8 cellular contexts compared by ENCODE assay signal in genomic region chr2:73285162-73285739, GRCh38. TPM values are rescaled to one million over a fixed set of nuclear protein-coding genes. Genes with fewer than 3 reads are reported as not detected.
A peak's percentile ranks its signal among the peaks of the same experiment; 100 is the strongest.
DNase-seq lines count a peak whose midpoint lies in the region; ATAC-seq and TF ChIP-seq lines count a peak whose summit lies in the region.

No MANE protein-coding gene starts in this region.

- H2AFZ ChIP-seq in parathyroid adenoma, result peak overlapping the region; percentile 93

- H3K27ac ChIP-seq in BLaER1 treated with 17β-estradiol and CSF1 and Interleukin-3, amounts not matched to agents 10 nM and 100 nM, result peak overlapping the region; percentile 70 to 99 (median 96)
- H3K27ac ChIP-seq in Peyer's patch (peak overlapping the region in 2 of 4 donors; percentile 52 to 86), parathyroid adenoma (no peak overlapping the region)

- peak; percentile 71 for ATAC-seq in GM18909 (IDR thresholded peaks at IDR 0.05; ENCODE audit: poor library complexity, unreplicated experiment)
- peak; percentile 50 for ATAC-seq in HG03064 (IDR thresholded peaks at IDR 0.05; ENCODE audit: low read depth, unreplicated experiment)

- peaks cover 35 to 59% (median 46%) of the 10 kb centered on the region in 10 experiments for H3K4me1 ChIP-seq in BLaER1 treated with 17β-estradiol and CSF1 and Interleukin-3, amounts not matched to agents 10 nM and 100 nM
- H3K4me1 ChIP-seq in Peyer's patch, result peaks cover 0 to 15% (median 3%) of the 10 kb centered on the region in 4 donors
- H3K4me1 ChIP-seq in parathyroid adenoma, result peaks cover 12% of the 10 kb centered on the region

- no peak for TF ChIP-seq POLR2A in Peyer's patch (IDR thresholded peaks at IDR 0.05)

- H3K4me3 ChIP-seq in BLaER1 treated with 17β-estradiol and CSF1 and Interleukin-3, amounts not matched to agents 10 nM and 100 nM, result peak overlapping the region; percentile 84 to 93 (median 89)
- peak overlapping the region; percentile 44 to 78 (median 59) for H3K4me3 ChIP-seq in Peyer's patch
- no peak overlapping the region for H3K4me3 ChIP-seq in parathyroid adenoma (ENCODE audit: low read depth, low read length)

- no peaks in the 10 kb centered on the region for H3K9me3 ChIP-seq in BLaER1 treated with 17β-estradiol and CSF1 and Interleukin-3, amounts not matched to agents 10 nM and 100 nM (replicated peaks in 1 of 11)
- H3K9me3 ChIP-seq in Peyer's patch (no peaks in the 10 kb centered on the region), parathyroid adenoma (ENCODE audit: control insufficient read depth, low read length) (no peaks in the 10 kb centered on the region)

- DNase-seq in Peyer's patch (peak in 2 of 3 donors; percentile 68 to 73), endothelial cell (ENCODE audit: low spot score) (no peak), activated gamma-delta T cell (lab: John Stamatoyannopoulos, UW) (no peak), NCI-H187 (lab: John Stamatoyannopoulos, UW) (no peak)

- H3K27ac Mint-ChIP-seq in endothelial cell (ENCODE audit: unreplicated experiment), result no peak overlapping the region

- H3K4me1 Mint-ChIP-seq in endothelial cell (ENCODE audit: unreplicated experiment), result no peaks in the 10 kb centered on the region

- peaks cover 15% of the 10 kb centered on the region for H3K27me3 Mint-ChIP-seq in endothelial cell (ENCODE audit: unreplicated experiment)

- peak overlapping the region; percentile 88 to 98 (median 94) for H3K9ac ChIP-seq in BLaER1 treated with 17β-estradiol and CSF1 and Interleukin-3, amounts not matched to agents 10 nM and 100 nM
- H3K9ac ChIP-seq in parathyroid adenoma, result no peak overlapping the region

- H3K4me2 ChIP-seq in BLaER1 treated with 17β-estradiol and CSF1 and Interleukin-3, amounts not matched to agents 10 nM and 100 nM, result peak overlapping the region; percentile 81 to 99 (median 91)
- H3K4me2 ChIP-seq in parathyroid adenoma (ENCODE audit: low read length), result peak overlapping the region; percentile 73

- H3K79me2 ChIP-seq in parathyroid adenoma, result no peaks in the 10 kb centered on the region

- TF ChIP-seq CTCF in Peyer's patch (IDR thresholded peaks at IDR 0.05) (no peak), endothelial cell (IDR thresholded peaks at IDR 0.05; ENCODE audit: unreplicated experiment) (no peak), parathyroid adenoma (IDR thresholded peaks at IDR 0.05) (no peak)

- peak overlapping the region; percentile 64 for H3K4me3 Mint-ChIP-seq in endothelial cell (ENCODE audit: unreplicated experiment)

- no peaks in the 10 kb centered on the region for H3K27me3 ChIP-seq in BLaER1 treated with 17β-estradiol and CSF1 and Interleukin-3, amounts not matched to agents 10 nM and 100 nM
- H3K27me3 ChIP-seq in Peyer's patch, result no peaks in the 10 kb centered on the region
- H3K27me3 ChIP-seq in parathyroid adenoma (ENCODE audit: control insufficient read depth, insufficient read depth, low read length), result no peaks in the 10 kb centered on the region

- peaks cover 12 to 24% (median 17%) of the 10 kb centered on the region in 11 experiments; a peak in 20 of 22 replicates for H3K36me3 ChIP-seq in BLaER1 treated with 17β-estradiol and CSF1 and Interleukin-3, amounts not matched to agents 10 nM and 100 nM
- H3K36me3 ChIP-seq in Peyer's patch, result no peaks in the 10 kb centered on the region
- H3K36me3 ChIP-seq in parathyroid adenoma (ENCODE audit: control insufficient read depth, insufficient read depth, low read length), result no peaks in the 10 kb centered on the region

- peaks cover under 1% of the 10 kb centered on the region for H3K36me3 Mint-ChIP-seq in endothelial cell (ENCODE audit: low read depth, unreplicated experiment)

- peaks cover 31 to 35% (median 33%) of the 10 kb centered on the region in 11 experiments; a peak in 20 of 22 replicates for H4K20me1 ChIP-seq in BLaER1 treated with 17β-estradiol and CSF1 and Interleukin-3, amounts not matched to agents 10 nM and 100 nM

- H3K9me3 Mint-ChIP-seq in endothelial cell (ENCODE audit: unreplicated experiment), result no peaks in the 10 kb centered on the region

RNA-seq across cellular contexts. Expression of gene FBXO41, which starts 1.0 kb away (rescaled TPM):
- 10 to 100 TPM in 1 of 4 donors, 1 to 10 TPM in 3; 1.8 to 12.4 (median 5.7) TPM for total RNA-seq in Peyer's patch
- 2.1 TPM for total RNA-seq in endothelial cell (ENCODE audit: unreplicated experiment)

RNA-seq across cellular contexts. Expression of gene EGR4, which starts 8.1 kb away (rescaled TPM):
- total RNA-seq in Peyer's patch (not detected), endothelial cell (ENCODE audit: unreplicated experiment) (0.15 TPM)

RNA-seq across cellular contexts. Expression of gene CCT7, which starts 51.1 kb away (rescaled TPM):
- total RNA-seq in Peyer's patch, result 100 to 1,000 TPM in 2 of 4 donors, 10 to 100 TPM in 2; 83.5 to 131 (median 95.6) TPM
- 183 TPM for total RNA-seq in endothelial cell (ENCODE audit: unreplicated experiment)

RNA-seq across cellular contexts. Expression of gene PRADC1, which starts 52.2 kb away (rescaled TPM):
- total RNA-seq in Peyer's patch, result 10 to 100 TPM; 30.5 to 69.9 (median 41.4) TPM
- 24.1 TPM for total RNA-seq in endothelial cell (ENCODE audit: unreplicated experiment)

Comparison
In these comparisons a context has a peak if more than half of its experiments do, and no peak if none do; other contexts are left out.
1. DNase-seq: peak in Peyer's patch (2 of 3); none in endothelial cell (single experiment), activated gamma-delta T cell (single experiment) and NCI-H187 (0 of 2).